Comparison of ENCODE assay signal across 8 cellular contexts in genomic region chrX:7147431-7147977, GRCh38. TPM values are rescaled to one million over a fixed set of nuclear protein-coding genes. Genes with fewer than 3 reads are reported as not detected.
DNase-seq lines count a peak whose midpoint lies in the region; ATAC-seq and TF ChIP-seq lines count a peak whose summit lies in the region.

Gene STS (plus strand): TSS chrX:7147712. CDS start chrX:7253200, 105,488 bp downstream.

- no peaks in the 10 kb centered on the region for H3K27me3 ChIP-seq in A673 (replicated peaks; ENCODE audit: insufficient read depth, low read depth, low read length, poor library complexity)

- H3K4me1 ChIP-seq in A673 (ENCODE audit: insufficient read depth, low read length, poor library complexity, severe bottlenecking) = no peaks in the 10 kb centered on the region

- no peak for TF ChIP-seq CTCF in A673 (conservative IDR thresholded peaks at IDR 0.05; ENCODE audit: low read depth, low read length)

- POLR2A ChIA-PET in A673 (lab: Charles Lee; ENCODE audit: low non-redundant PET) = no interaction called here

- no TSS peak for BruUV-seq in A673 (replicated peaks; lab: Mats Ljungman, UMichigan)

- ATAC-seq in GM18861 (IDR thresholded peaks at IDR 0.05; ENCODE audit: unreplicated experiment) (peak; percentile 35), HG03066 (IDR thresholded peaks at IDR 0.05; ENCODE audit: low read depth, unreplicated experiment) (peak; percentile 27)

- peak within 1 kb of the TSS; percentile 84 for H3K27ac ChIP-seq in A673 (ENCODE audit: low read depth, low read length, poor library complexity, severe bottlenecking)

- H3K9me3 ChIP-seq in A673 (ENCODE audit: low read depth, low read length, poor library complexity, severe bottlenecking) = no peaks in the 10 kb centered on the region

- CTCF ChIA-PET in A673 (lab: Charles Lee) = no interaction called here

- DNase-seq in A673 (ENCODE audit: low spot score) (peak; percentile 52), RKO (ENCODE audit: low spot score) (peak; percentile 54), amniotic epithelial cell (ENCODE audit: low read depth) (peak; percentile 7), hippocampal formation (lab: John Stamatoyannopoulos, UW) (peak; percentile 7 to 32), retina (peak; percentile 84), NCI-H2029 (lab: John Stamatoyannopoulos, UW) (no peak)

- H3K4me3 ChIP-seq in A673 (ENCODE audit: low read depth, low read length, poor library complexity, severe bottlenecking) = peak within 1 kb of the TSS; percentile 61

- H3K36me3 ChIP-seq in A673 (ENCODE audit: insufficient read depth, low read length, poor library complexity, severe bottlenecking) = no peaks in the 10 kb centered on the region

- intact Hi-C loops in A673 (cut with micrococcal nuclease; ENCODE audit: unreplicated experiment) = no loop called here

RNA-seq across cellular contexts. Expression of gene STS, which starts in this region (rescaled TPM):
- 1.7 and 2.5 TPM in 2 replicates for total RNA-seq in A673 (2021)
